Comparison of ENCODE assay signal across 18 cellular contexts in the genomic region with DNA sequence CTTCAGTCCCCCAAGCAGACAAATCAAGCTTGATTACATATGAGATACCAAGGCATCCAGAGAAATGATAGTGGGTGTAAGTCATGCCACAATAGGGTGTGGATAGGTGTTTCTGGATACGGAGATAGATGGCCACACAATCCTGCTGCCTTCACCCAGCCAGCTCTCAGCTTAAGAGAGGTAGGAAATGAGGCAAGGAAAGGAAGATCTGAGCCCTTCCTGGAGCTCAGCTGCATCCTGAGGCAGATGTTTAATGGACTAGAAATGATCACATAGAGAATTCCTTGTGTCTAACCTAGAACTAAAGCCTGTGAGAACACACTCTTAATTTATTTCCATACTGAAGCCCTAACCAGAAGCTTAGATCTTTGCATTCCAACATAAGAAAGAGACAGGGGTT.
A peak's percentile ranks its signal among the peaks of the same experiment; 100 is the strongest.
DNase-seq lines count a peak whose midpoint lies in the region; ATAC-seq, FAIRE-seq and TF ChIP-seq lines count a peak whose summit lies in the region.
"Had no signal": no experiment of that assay in that cellular context is flagged by ENCODE, and none has a peak within 500 bp of the region (broad histone marks: within the 10 kb centered on the region; RNA-seq: fewer than 3 reads in every experiment).

No MANE protein-coding gene starts in this region.

- no peaks in the 10 kb centered on the region for H4K20me1 ChIP-seq in endothelial cell of umbilical vein (replicated peaks; ENCODE audit: control insufficient read depth, extremely low read depth, insufficient read depth, low read length)

- dilution Hi-C loops in endothelial cell of umbilical vein (cut with MboI; ENCODE audit: extremely low pct_ligation_motif_present, low sequenced_read_pairs), result no loop called here

- intact Hi-C loops in endothelial cell of umbilical vein (cut with micrococcal nuclease), result no loop called here

- BruUV-seq in endothelial cell of umbilical vein (replicated peaks; lab: Mats Ljungman, UMichigan), result no TSS peak

- no peak for TF ChIP-seq POLR2A in endothelial cell of umbilical vein (IDR thresholded peaks at IDR 0.05; ENCODE audit: low read depth, low read length)

- H3K36me3 ChIP-seq in endothelial cell of umbilical vein (ENCODE audit: control insufficient read depth in 2 of 2, extremely low read depth in 1 of 2, insufficient read depth in 2 of 2, low read length in 2 of 2), result no peaks in the 10 kb centered on the region
- no peaks in the 10 kb centered on the region for H3K36me3 ChIP-seq in SJCRH30

- no peak overlapping the region for H2AFZ ChIP-seq in endothelial cell of umbilical vein (ENCODE audit: low read depth, low read length)

- CTCF ChIA-PET in endothelial cell of umbilical vein (lab: Charles Lee), result no interaction called here

- H3K79me2 ChIP-seq in endothelial cell of umbilical vein (ENCODE audit: control insufficient read depth, insufficient read depth, low read length), result no peaks in the 10 kb centered on the region

- H3K4me1 Mint-ChIP-seq in activated naive CD8-positive, alpha-beta T cell (ENCODE audit: low read depth), result peaks cover 59% of the 10 kb centered on the region
- peaks cover 28% of the 10 kb centered on the region for H3K4me1 Mint-ChIP-seq in activated naive CD8-positive, alpha-beta T cell treated with anti-CD3 and anti-CD28 coated beads, Interleukin-2, amount 50 U/mL, for 24 hours

- no peaks in the 10 kb centered on the region for H3K27me3 ChIP-seq in endothelial cell of umbilical vein (ENCODE audit: control insufficient read depth in 2 of 2, insufficient read depth in 2 of 2, low read length in 2 of 2)
- H3K27me3 ChIP-seq in SJCRH30, result no peaks in the 10 kb centered on the region

- peak overlapping the region; percentile 41 for H3K27ac Mint-ChIP-seq in activated naive CD8-positive, alpha-beta T cell
- H3K27ac Mint-ChIP-seq in activated naive CD8-positive, alpha-beta T cell treated with anti-CD3 and anti-CD28 coated beads, Interleukin-2, amount 50 U/mL, for 24 hours, result no peak overlapping the region
- H3K27ac Mint-ChIP-seq: IgD-negative memory B cell had no signal

- H3K36me3 Mint-ChIP-seq in activated naive CD8-positive, alpha-beta T cell, result peaks cover 4% of the 10 kb centered on the region
- no peaks in the 10 kb centered on the region for H3K36me3 Mint-ChIP-seq in activated naive CD8-positive, alpha-beta T cell treated with anti-CD3 and anti-CD28 coated beads, Interleukin-2, amount 50 U/mL, for 24 hours (ENCODE audit: low read depth)

- in situ Hi-C loops in SK-MEL-5 (cut with HindIII; ENCODE audit: low pct_unique_long_range_greater_than_20kb, low sequenced_read_pairs), result no loop called here

- H3K4me2 ChIP-seq in endothelial cell of umbilical vein (ENCODE audit: insufficient read depth, low read length), result no peak overlapping the region

- H3K4me1 ChIP-seq in endothelial cell of umbilical vein (ENCODE audit: control insufficient read depth, extremely low read depth, insufficient read depth, low read length) (peaks cover 8% of the 10 kb centered on the region), SJCRH30 (no peaks in the 10 kb centered on the region)

- POLR2A ChIA-PET in endothelial cell of umbilical vein (lab: Charles Lee), result no interaction called here

- FAIRE-seq in endothelial cell of umbilical vein (lab: Jason Lieb, UNC), result peak; percentile 59
- FAIRE-seq: GM12878, HTR-8/SVneo had no signal

- DNase-seq in activated naive CD8-positive, alpha-beta T cell treated with anti-CD3 and anti-CD28 coated beads, Interleukin-2, amount 50 U/mL, for 24 hours, result no peak
- peak; percentile 6 for DNase-seq in SK-MEL-5 (ENCODE audit: low read depth, low spot score)
- DNase-seq in endothelial cell of umbilical vein (ENCODE audit: low read depth, low spot score), result peak; percentile 8
- no peak for DNase-seq in AML-193 (lab: John Stamatoyannopoulos, UW)
- no peak for DNase-seq in SJCRH30
- DNase-seq: GDM1, HCEC 1CT, NCI-H1417, NCI-H1930, NCI-H526 treated with DMSO at 0.1 percent for 48 hours, RPMI8226, SIG-M5 had no signal

- no peak overlapping the region for H3K4me3 Mint-ChIP-seq in activated naive CD8-positive, alpha-beta T cell
- no peak overlapping the region for H3K4me3 Mint-ChIP-seq in activated naive CD8-positive, alpha-beta T cell treated with anti-CD3 and anti-CD28 coated beads, Interleukin-2, amount 50 U/mL, for 24 hours
- H3K4me3 Mint-ChIP-seq: IgD-negative memory B cell had no signal

- H3K27me3 Mint-ChIP-seq in activated naive CD8-positive, alpha-beta T cell, result no peaks in the 10 kb centered on the region
- H3K27me3 Mint-ChIP-seq in activated naive CD8-positive, alpha-beta T cell treated with anti-CD3 and anti-CD28 coated beads, Interleukin-2, amount 50 U/mL, for 24 hours, result no peaks in the 10 kb centered on the region
- H3K27me3 Mint-ChIP-seq: IgD-negative memory B cell had no signal

- H3K9me3 ChIP-seq in endothelial cell of umbilical vein (replicated peaks; ENCODE audit: control insufficient read depth, insufficient read depth, low read length), result no peaks in the 10 kb centered on the region
- H3K9me3 ChIP-seq in SJCRH30 (replicated peaks), result no peaks in the 10 kb centered on the region

- H3K27ac ChIP-seq in endothelial cell of umbilical vein (ENCODE audit: insufficient read depth, low read depth, low read length) (no peak overlapping the region), SJCRH30 (no peak overlapping the region)
- H3K27ac ChIP-seq: HL-60 had no signal

- TF ChIP-seq CTCF in endothelial cell of umbilical vein (IDR thresholded peaks at IDR 0.05; ENCODE audit: extremely low read depth in 1 of 2, insufficient read depth in 1 of 2, low read depth in 1 of 2, low read length in 2 of 2), result no peak

- H3K9me1 ChIP-seq in endothelial cell of umbilical vein (replicated peaks; ENCODE audit: control insufficient read depth, extremely low read depth, insufficient read depth, low read length), result no peaks in the 10 kb centered on the region

- no peak overlapping the region for H3K4me3 ChIP-seq in endothelial cell of umbilical vein (replicated peaks in 1 of 3; ENCODE audit: insufficient read depth in 1 of 3, low read depth in 1 of 3, low read length in 3 of 3)
- H3K4me3 ChIP-seq in SJCRH30, result no peak overlapping the region
- H3K4me3 ChIP-seq: GM12878 had no signal

- H3K9ac ChIP-seq in endothelial cell of umbilical vein (replicated peaks; ENCODE audit: extremely low read depth, insufficient read depth, low read length), result no peak overlapping the region

- ATAC-seq in activated naive CD8-positive, alpha-beta T cell treated with anti-CD3 and anti-CD28 coated beads, Interleukin-2, amount 50 U/mL, for 24 hours, result no peak
- no peak for ATAC-seq in HG03097 (IDR thresholded peaks at IDR 0.05; ENCODE audit: low FRiP score, unreplicated experiment)
- ATAC-seq: GM12878 had no signal

- H3K9me3 Mint-ChIP-seq in activated naive CD8-positive, alpha-beta T cell (ENCODE audit: low read depth), result no peaks in the 10 kb centered on the region
- no peaks in the 10 kb centered on the region for H3K9me3 Mint-ChIP-seq in activated naive CD8-positive, alpha-beta T cell treated with anti-CD3 and anti-CD28 coated beads, Interleukin-2, amount 50 U/mL, for 24 hours
- H3K9me3 Mint-ChIP-seq: IgD-negative memory B cell had no signal

TF ChIP-seq in endothelial cell of umbilical vein, 7 proteins besides CTCF, POLR2A, EP300 and RAD21:
- TF ChIP-seq MYC (IDR thresholded peaks at IDR 0.05; ENCODE audit: low read depth, low read length) (no peak), FOS (IDR thresholded peaks at IDR 0.05; ENCODE audit: borderline replicate concordance, insufficient read depth, low read length) (no peak), GATA2 (IDR thresholded peaks at IDR 0.05; ENCODE audit: insufficient read depth, insufficient read length, low read depth, low read length) (no peak), EZH2 (IDR thresholded peaks at IDR 0.05; ENCODE audit: borderline replicate concordance, low read depth, low read length, severe bottlenecking) (no peak), JUN (IDR thresholded peaks at IDR 0.05; ENCODE audit: borderline replicate concordance, insufficient read depth, insufficient read length, low read depth) (no peak), POLR2AphosphoS5 (IDR thresholded peaks at IDR 0.05; ENCODE audit: insufficient read depth, low read depth, low read length) (no peak)
- TF ChIP-seq, protein P1, sequence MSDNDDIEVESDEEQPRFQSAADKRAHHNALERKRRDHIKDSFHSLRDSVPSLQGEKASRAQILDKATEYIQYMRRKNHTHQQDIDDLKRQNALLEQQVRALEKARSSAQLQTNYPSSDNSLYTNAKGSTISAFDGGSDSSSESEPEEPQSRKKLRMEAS (IDR thresholded peaks at IDR 0.05; ENCODE audit: insufficient read depth, insufficient read length), result no peak
TF ChIP-seq in endothelial cell of umbilical vein: peak in this region for 0.

Comparison
In these comparisons a context has a peak if more than half of its experiments do, and no peak if none do; other contexts are left out.
1. DNase-seq: peak in SK-MEL-5 (single experiment) and endothelial cell of umbilical vein (single experiment); none in activated naive CD8-positive, alpha-beta T cell treated with anti-CD3 and anti-CD28 coated beads, Interleukin-2, amount 50 U/mL, for 24 hours (single experiment), AML-193 (0 of 2) and SJCRH30 (0 of 2).